24 cellular contexts compared by ENCODE assay signal in genomic region chr17:14940946-14941280, GRCh38.
"Had no signal": no experiment of that assay in that cellular context is flagged by ENCODE, and none has a peak within 500 bp of the region (broad histone marks: within the 10 kb centered on the region; RNA-seq: fewer than 3 reads in every experiment).

No MANE protein-coding gene starts in this region.

- H3K4me2 ChIP-seq: smooth muscle cell had no signal

- H3K9me3 Mint-ChIP-seq: activated naive CD8-positive, alpha-beta T cell treated with anti-CD3 and anti-CD28 coated beads for 36 hours; natural killer cell; stimulated activated memory B cell treated with anti-CD40 and anti-IgM and Interleukin-4, amounts not matched to agents 10 μg/mL and 1 μg/mL and 100 μg/mL, for 72 hours had no signal

- H3K4me1 ChIP-seq: left lung, uterus had no signal

- H3K4me3 ChIP-seq: left lung, lung, sigmoid colon, smooth muscle cell, stomach, suprapubic skin, tibial nerve, uterus had no signal

- ATAC-seq: activated CD4-positive, alpha-beta T cell treated with anti-CD3 and anti-CD28 coated beads for 36 hours; natural killer cell; stimulated activated memory B cell treated with anti-CD40 and anti-IgM and Interleukin-4, amounts not matched to agents 10 μg/mL and 1 μg/mL and 100 μg/mL, for 72 hours; WTC11 had no signal

- DNase-seq: activated CD4-positive, alpha-beta T cell treated with anti-CD3 and anti-CD28 coated beads for 36 hours; activated CD4-positive, alpha-beta T cell treated with anti-CD3 and anti-CD28 coated beads, Interleukin-2, amount 50 U/mL, for 4 hours; activated CD8-positive, alpha-beta memory T cell treated with anti-CD3 and anti-CD28 coated beads, Interleukin-2, amount 50 U/mL, for 48 hours; activated naive CD4-positive, alpha-beta T cell treated with Interleukin-2 at 50 U/mL for 16 hours; activated naive CD8-positive, alpha-beta T cell treated with anti-CD3 and anti-CD28 coated beads for 36 hours; activated T-cell treated with anti-CD3 and anti-CD28 coated beads, Interleukin-2, amount 50 U/mL, for 48 hours; cerebellar nuclear complex; cortex of kidney; erythroblast; left lung; natural killer cell; retina; sigmoid colon; stimulated activated CD4-positive, alpha-beta T cell treated with anti-CD3 and anti-CD28 coated beads, Interleukin-15, amount 100 ng/mL, for 24 hours; stomach; T1000; uterus had no signal

- H3K4me3 Mint-ChIP-seq: activated CD4-positive, alpha-beta T cell treated with anti-CD3 and anti-CD28 coated beads for 36 hours; activated naive CD8-positive, alpha-beta T cell treated with anti-CD3 and anti-CD28 coated beads for 36 hours; mesothelial cell of epicardium; natural killer cell; stimulated activated memory B cell treated with anti-CD40 and anti-IgM and Interleukin-4, amounts not matched to agents 10 μg/mL and 1 μg/mL and 100 μg/mL, for 72 hours; WTC11 had no signal

- H3K36me3 Mint-ChIP-seq: activated naive CD8-positive, alpha-beta T cell treated with anti-CD3 and anti-CD28 coated beads for 36 hours; mesothelial cell of epicardium; natural killer cell; stimulated activated memory B cell treated with anti-CD40 and anti-IgM and Interleukin-4, amounts not matched to agents 10 μg/mL and 1 μg/mL and 100 μg/mL, for 72 hours; WTC11 had no signal

- H3K4me1 Mint-ChIP-seq: activated CD4-positive, alpha-beta T cell treated with anti-CD3 and anti-CD28 coated beads for 36 hours; activated naive CD8-positive, alpha-beta T cell treated with anti-CD3 and anti-CD28 coated beads for 36 hours; natural killer cell; stimulated activated memory B cell treated with anti-CD40 and anti-IgM and Interleukin-4, amounts not matched to agents 10 μg/mL and 1 μg/mL and 100 μg/mL, for 72 hours had no signal

- H3K36me3 ChIP-seq: left lung, sigmoid colon, stomach, suprapubic skin, tibial nerve, uterus had no signal

- H3K9me3 ChIP-seq: left lung, sigmoid colon, stomach, suprapubic skin, tibial nerve, uterus had no signal

- H3K27me3 Mint-ChIP-seq: stimulated activated memory B cell treated with anti-CD40 and anti-IgM and Interleukin-4, amounts not matched to agents 10 μg/mL and 1 μg/mL and 100 μg/mL, for 72 hours had no signal

- H3K27ac ChIP-seq: left lung, stomach, suprapubic skin, tibial nerve, uterus had no signal

- H3K27me3 ChIP-seq: left lung, stomach, suprapubic skin, tibial nerve, uterus had no signal
